1 cellular context compared by ENCODE assay signal in the genomic region with DNA sequence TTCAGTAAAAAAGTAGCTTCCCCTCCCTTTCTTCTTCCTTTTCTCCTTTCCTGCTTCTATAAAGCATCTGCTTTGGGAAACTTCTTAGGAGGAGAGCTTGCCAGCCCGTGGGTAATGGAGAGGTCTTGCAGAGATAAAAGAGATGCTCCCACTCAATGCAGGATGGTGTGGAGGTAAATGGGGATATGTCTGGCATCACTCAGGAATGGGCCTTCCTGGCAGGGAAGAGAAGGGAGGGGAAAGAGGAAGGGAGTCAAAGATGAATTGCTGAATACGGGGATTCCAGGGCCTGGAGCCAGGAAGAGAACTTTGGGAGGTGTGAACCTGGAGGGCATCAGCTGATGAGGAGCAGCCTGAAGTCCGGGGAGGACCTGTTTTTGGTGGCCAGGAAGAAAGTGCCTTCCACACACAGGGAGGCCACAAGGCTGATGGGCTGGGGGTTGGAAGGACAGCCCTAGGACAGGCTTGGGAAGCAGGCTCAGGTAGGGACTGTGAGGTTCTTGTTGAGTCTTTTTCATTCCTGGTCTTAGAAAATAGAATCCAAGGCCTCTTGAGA.
TF ChIP-seq lines count a peak whose summit lies in the region.

No MANE protein-coding gene starts in this region.

TF ChIP-seq in GM23338, 12 proteins besides CTCF, POLR2A, EP300 and RAD21:
- TF ChIP-seq ZNF331 (CRISPR knock-in tag; IDR thresholded peaks at IDR 0.05; ENCODE audit: low read depth) (no peak), JUNB (IDR thresholded peaks at IDR 0.05; ENCODE audit: unreplicated experiment) (no peak), ZNF114 (CRISPR knock-in tag; IDR thresholded peaks at IDR 0.05) (no peak), EZH2phosphoT487 (IDR thresholded peaks at IDR 0.05; ENCODE audit: unreplicated experiment) (no peak), NANOG (IDR thresholded peaks at IDR 0.05; ENCODE audit: borderline replicate concordance) (no peak), CREB1 (CRISPR knock-in tag; IDR thresholded peaks at IDR 0.05; ENCODE audit: low read depth) (no peak), POLR2AphosphoS5 (IDR thresholded peaks at IDR 0.05; ENCODE audit: low read depth) (no peak), STAT1 (IDR thresholded peaks at IDR 0.05; ENCODE audit: unreplicated experiment) (no peak), EZH2 (IDR thresholded peaks at IDR 0.05; ENCODE audit: low read depth, unreplicated experiment) (no peak)
- TF ChIP-seq, protein P1, sequence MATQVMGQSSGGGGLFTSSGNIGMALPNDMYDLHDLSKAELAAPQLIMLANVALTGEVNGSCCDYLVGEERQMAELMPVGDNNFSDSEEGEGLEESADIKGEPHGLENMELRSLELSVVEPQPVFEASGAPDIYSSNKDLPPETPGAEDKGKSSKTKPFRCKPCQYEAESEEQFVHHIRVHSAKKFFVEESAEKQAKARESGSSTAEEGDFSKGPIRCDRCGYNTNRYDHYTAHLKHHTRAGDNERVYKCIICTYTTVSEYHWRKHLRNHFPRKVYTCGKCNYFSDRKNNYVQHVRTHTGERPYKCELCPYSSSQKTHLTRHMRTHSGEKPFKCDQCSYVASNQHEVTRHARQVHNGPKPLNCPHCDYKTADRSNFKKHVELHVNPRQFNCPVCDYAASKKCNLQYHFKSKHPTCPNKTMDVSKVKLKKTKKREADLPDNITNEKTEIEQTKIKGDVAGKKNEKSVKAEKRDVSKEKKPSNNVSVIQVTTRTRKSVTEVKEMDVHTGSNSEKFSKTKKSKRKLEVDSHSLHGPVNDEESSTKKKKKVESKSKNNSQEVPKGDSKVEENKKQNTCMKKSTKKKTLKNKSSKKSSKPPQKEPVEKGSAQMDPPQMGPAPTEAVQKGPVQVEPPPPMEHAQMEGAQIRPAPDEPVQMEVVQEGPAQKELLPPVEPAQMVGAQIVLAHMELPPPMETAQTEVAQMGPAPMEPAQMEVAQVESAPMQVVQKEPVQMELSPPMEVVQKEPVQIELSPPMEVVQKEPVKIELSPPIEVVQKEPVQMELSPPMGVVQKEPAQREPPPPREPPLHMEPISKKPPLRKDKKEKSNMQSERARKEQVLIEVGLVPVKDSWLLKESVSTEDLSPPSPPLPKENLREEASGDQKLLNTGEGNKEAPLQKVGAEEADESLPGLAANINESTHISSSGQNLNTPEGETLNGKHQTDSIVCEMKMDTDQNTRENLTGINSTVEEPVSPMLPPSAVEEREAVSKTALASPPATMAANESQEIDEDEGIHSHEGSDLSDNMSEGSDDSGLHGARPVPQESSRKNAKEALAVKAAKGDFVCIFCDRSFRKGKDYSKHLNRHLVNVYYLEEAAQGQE (IDR thresholded peaks at IDR 0.05; ENCODE audit: unreplicated experiment) = no peak
- TF ChIP-seq, protein P2, sequence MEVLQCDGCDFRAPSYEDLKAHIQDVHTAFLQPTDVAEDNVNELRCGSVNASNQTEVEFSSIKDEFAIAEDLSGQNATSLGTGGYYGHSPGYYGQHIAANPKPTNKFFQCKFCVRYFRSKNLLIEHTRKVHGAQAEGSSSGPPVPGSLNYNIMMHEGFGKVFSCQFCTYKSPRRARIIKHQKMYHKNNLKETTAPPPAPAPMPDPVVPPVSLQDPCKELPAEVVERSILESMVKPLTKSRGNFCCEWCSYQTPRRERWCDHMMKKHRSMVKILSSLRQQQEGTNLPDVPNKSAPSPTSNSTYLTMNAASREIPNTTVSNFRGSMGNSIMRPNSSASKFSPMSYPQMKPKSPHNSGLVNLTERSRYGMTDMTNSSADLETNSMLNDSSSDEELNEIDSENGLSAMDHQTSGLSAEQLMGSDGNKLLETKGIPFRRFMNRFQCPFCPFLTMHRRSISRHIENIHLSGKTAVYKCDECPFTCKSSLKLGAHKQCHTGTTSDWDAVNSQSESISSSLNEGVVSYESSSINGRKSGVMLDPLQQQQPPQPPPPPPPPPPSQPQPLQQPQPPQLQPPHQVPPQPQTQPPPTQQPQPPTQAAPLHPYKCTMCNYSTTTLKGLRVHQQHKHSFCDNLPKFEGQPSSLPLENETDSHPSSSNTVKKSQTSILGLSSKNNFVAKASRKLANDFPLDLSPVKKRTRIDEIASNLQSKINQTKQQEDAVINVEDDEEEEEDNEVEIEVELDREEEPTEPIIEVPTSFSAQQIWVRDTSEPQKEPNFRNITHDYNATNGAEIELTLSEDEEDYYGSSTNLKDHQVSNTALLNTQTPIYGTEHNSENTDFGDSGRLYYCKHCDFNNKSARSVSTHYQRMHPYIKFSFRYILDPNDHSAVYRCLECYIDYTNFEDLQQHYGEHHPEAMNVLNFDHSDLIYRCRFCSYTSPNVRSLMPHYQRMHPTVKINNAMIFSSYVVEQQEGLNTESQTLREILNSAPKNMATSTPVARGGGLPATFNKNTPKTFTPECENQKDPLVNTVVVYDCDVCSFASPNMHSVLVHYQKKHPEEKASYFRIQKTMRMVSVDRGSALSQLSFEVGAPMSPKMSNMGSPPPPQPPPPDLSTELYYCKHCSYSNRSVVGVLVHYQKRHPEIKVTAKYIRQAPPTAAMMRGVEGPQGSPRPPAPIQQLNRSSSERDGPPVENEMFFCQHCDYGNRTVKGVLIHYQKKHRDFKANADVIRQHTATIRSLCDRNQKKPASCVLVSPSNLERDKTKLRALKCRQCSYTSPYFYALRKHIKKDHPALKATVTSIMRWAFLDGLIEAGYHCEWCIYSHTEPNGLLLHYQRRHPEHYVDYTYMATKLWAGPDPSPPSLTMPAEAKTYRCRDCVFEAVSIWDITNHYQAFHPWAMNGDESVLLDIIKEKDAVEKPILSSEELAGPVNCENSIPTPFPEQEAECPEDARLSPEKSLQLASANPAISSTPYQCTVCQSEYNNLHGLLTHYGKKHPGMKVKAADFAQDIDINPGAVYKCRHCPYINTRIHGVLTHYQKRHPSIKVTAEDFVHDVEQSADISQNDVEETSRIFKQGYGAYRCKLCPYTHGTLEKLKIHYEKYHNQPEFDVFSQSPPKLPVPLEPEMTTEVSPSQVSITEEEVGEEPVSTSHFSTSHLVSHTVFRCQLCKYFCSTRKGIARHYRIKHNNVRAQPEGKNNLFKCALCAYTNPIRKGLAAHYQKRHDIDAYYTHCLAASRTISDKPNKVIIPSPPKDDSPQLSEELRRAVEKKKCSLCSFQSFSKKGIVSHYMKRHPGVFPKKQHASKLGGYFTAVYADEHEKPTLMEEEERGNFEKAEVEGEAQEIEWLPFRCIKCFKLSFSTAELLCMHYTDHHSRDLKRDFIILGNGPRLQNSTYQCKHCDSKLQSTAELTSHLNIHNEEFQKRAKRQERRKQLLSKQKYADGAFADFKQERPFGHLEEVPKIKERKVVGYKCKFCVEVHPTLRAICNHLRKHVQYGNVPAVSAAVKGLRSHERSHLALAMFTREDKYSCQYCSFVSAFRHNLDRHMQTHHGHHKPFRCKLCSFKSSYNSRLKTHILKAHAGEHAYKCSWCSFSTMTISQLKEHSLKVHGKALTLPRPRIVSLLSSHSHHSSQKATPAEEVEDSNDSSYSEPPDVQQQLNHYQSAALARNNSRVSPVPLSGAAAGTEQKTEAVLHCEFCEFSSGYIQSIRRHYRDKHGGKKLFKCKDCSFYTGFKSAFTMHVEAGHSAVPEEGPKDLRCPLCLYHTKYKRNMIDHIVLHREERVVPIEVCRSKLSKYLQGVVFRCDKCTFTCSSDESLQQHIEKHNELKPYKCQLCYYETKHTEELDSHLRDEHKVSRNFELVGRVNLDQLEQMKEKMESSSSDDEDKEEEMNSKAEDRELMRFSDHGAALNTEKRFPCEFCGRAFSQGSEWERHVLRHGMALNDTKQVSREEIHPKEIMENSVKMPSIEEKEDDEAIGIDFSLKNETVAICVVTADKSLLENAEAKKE (CRISPR knock-in tag; IDR thresholded peaks at IDR 0.05) = no peak
- TF ChIP-seq, protein P3, sequence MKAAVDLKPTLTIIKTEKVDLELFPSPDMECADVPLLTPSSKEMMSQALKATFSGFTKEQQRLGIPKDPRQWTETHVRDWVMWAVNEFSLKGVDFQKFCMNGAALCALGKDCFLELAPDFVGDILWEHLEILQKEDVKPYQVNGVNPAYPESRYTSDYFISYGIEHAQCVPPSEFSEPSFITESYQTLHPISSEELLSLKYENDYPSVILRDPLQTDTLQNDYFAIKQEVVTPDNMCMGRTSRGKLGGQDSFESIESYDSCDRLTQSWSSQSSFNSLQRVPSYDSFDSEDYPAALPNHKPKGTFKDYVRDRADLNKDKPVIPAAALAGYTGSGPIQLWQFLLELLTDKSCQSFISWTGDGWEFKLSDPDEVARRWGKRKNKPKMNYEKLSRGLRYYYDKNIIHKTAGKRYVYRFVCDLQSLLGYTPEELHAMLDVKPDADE (IDR thresholded peaks at IDR 0.05) = no peak
